In the genomic region with DNA sequence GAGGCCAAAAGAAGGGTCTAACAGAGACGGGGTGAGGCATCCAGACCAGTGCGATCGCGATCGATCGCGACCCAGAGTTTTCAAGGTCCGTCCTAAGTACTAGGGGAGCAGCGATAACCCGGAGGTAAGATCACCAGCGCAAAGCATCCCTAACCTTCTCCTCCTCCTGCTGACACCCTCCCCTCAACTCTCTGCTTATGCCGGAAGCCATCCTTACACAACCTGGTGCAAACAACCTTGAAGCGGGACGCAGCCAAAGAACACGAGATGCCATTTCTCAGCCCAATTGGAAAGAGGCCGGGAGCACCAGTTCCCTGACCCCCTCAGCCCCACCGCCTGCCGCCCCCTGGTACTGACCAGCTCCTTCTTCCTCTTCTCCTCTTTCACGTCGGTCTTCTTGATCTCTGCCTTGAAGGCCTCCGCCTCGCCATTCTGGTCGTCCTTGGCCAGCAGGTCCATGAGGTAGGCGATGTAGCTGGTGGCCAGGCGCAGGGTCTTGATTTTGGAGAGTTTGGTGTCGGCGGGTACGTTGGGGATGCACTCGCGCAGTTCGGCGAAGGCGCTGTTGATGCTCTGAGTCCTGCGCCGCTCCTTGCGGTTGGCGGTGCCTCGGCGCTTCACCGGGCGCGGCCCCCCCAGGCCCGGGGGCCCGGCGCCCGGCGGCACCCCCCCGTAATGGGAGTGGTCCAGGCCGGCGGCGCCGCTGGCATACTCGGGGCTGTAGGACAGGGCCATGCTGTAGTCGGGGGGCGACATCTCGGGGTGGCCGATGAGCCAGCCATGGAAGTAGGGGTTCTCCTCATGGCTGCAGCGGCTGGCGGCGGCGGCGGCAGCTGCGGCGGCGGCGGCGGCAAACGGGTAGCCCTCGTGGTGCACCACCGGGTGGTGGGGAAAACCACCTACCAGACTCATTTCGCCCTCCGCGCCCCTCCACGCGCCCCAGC, we compare ENCODE assay signal across 9 cellular contexts. TPM values are rescaled to one million over a fixed set of nuclear protein-coding genes. Genes with fewer than 3 reads are reported as not detected.
DNase-seq lines count a peak whose midpoint lies in the region; ATAC-seq and TF ChIP-seq lines count a peak whose summit lies in the region.
"Had no signal": no experiment of that assay in that cellular context is flagged by ENCODE, and none has a peak within 500 bp of the region (broad histone marks: within the 10 kb centered on the region; RNA-seq: fewer than 3 reads in every experiment).

No MANE protein-coding gene starts in this region.

- H3K36me3 ChIP-seq in iPS-20b (ENCODE audit: insufficient read depth, low read depth, low read length) (no peaks in the 10 kb centered on the region), tibial nerve (no peaks in the 10 kb centered on the region)

- H3K4me1 ChIP-seq in iPS-20b (ENCODE audit: insufficient read depth, low read length) = peaks cover 12% of the 10 kb centered on the region; the same call in 1 of the 2 replicates
- peaks cover 0 to 60% (median 10%) of the 10 kb centered on the region in 4 donors for H3K4me1 ChIP-seq in tibial nerve

- H3K4me1 Mint-ChIP-seq in activated naive CD4-positive, alpha-beta T cell treated with anti-CD3 and anti-CD28 coated beads for 36 hours (ENCODE audit: low read depth) = peaks cover 18% of the 10 kb centered on the region
- no peaks in the 10 kb centered on the region for H3K4me1 Mint-ChIP-seq in activated T-helper 17 cell treated with anti-CD3 and anti-CD28 coated beads, Interleukin-2, amount 50 U/mL, for 72 hours

- ATAC-seq in activated T-helper 17 cell treated with anti-CD3 and anti-CD28 coated beads, Interleukin-2, amount 50 U/mL, for 72 hours (replicated peaks) = no peak

- no peak for DNase-seq in activated naive CD4-positive, alpha-beta T cell treated with anti-CD3 and anti-CD28 coated beads for 36 hours
- no peak for DNase-seq in activated naive CD4-positive, alpha-beta T cell treated with Interleukin-2 at 50 U/mL for 16 hours
- DNase-seq in tibial nerve (ENCODE audit: low spot score in 2 of 2) (no peak), HK-2 (ENCODE audit: unreplicated experiment) (no peak), pons (ENCODE audit: low spot score) (no peak), middle frontal gyrus (ENCODE audit: extremely low spot score, low spot score) (no peak)
- DNase-seq: DND-41 had no signal

- intact Hi-C loops in activated naive CD4-positive, alpha-beta T cell treated with anti-CD3 and anti-CD28 coated beads for 36 hours (cut with micrococcal nuclease) = loop anchor here (1.0 to 5.0 kb wide), 2 partner anchors 8 to 689 kb away; no protein-coding TSS in a partner anchor

- H3K36me3 Mint-ChIP-seq in activated naive CD4-positive, alpha-beta T cell treated with anti-CD3 and anti-CD28 coated beads for 36 hours (ENCODE audit: low read depth) = peaks cover 7% of the 10 kb centered on the region
- peaks cover 18% of the 10 kb centered on the region for H3K36me3 Mint-ChIP-seq in activated T-helper 17 cell treated with anti-CD3 and anti-CD28 coated beads, Interleukin-2, amount 50 U/mL, for 72 hours (ENCODE audit: low read depth)

- no peak overlapping the region for H3K9ac ChIP-seq in iPS-20b (ENCODE audit: low read depth, low read length)

- no peak for TF ChIP-seq POLR2A in tibial nerve (IDR thresholded peaks at IDR 0.05)

- peak overlapping the region; percentile 13 for H3K4me3 Mint-ChIP-seq in activated naive CD4-positive, alpha-beta T cell treated with anti-CD3 and anti-CD28 coated beads for 36 hours
- H3K4me3 Mint-ChIP-seq in activated T-helper 17 cell treated with anti-CD3 and anti-CD28 coated beads, Interleukin-2, amount 50 U/mL, for 72 hours = peak overlapping the region; percentile 15

- peak overlapping the region; percentile 45; the same call in 1 of the 2 replicates for H3K4me3 ChIP-seq in iPS-20b (ENCODE audit: low read length)
- H3K4me3 ChIP-seq in tibial nerve = peak overlapping the region; percentile 12 to 59 (median 24)

- H3K27me3 ChIP-seq in iPS-20b (ENCODE audit: insufficient read depth, low read length) (peaks cover 98% of the 10 kb centered on the region), tibial nerve (peaks cover 2 to 97% of the 10 kb centered on the region in 2 donors)

- peaks cover 82% of the 10 kb centered on the region for H3K27me3 Mint-ChIP-seq in activated naive CD4-positive, alpha-beta T cell treated with anti-CD3 and anti-CD28 coated beads for 36 hours (ENCODE audit: low read depth)
- peaks cover 73% of the 10 kb centered on the region for H3K27me3 Mint-ChIP-seq in activated T-helper 17 cell treated with anti-CD3 and anti-CD28 coated beads, Interleukin-2, amount 50 U/mL, for 72 hours

- peaks cover 5% of the 10 kb centered on the region for H3K9me3 Mint-ChIP-seq in activated naive CD4-positive, alpha-beta T cell treated with anti-CD3 and anti-CD28 coated beads for 36 hours
- H3K9me3 Mint-ChIP-seq in activated T-helper 17 cell treated with anti-CD3 and anti-CD28 coated beads, Interleukin-2, amount 50 U/mL, for 72 hours = no peaks in the 10 kb centered on the region

- H3K27ac ChIP-seq in iPS-20b (ENCODE audit: low read length) (no peak overlapping the region), tibial nerve (peak overlapping the region in 1 of 4 donors; percentile 16)

- CTCF ChIA-PET in activated naive CD4-positive, alpha-beta T cell treated with anti-CD3 and anti-CD28 coated beads for 36 hours (lab: Charles Lee) = no interaction called here

- no peak overlapping the region for H3K27ac Mint-ChIP-seq in activated naive CD4-positive, alpha-beta T cell treated with anti-CD3 and anti-CD28 coated beads for 36 hours
- H3K27ac Mint-ChIP-seq in activated T-helper 17 cell treated with anti-CD3 and anti-CD28 coated beads, Interleukin-2, amount 50 U/mL, for 72 hours = no peak overlapping the region

- peak in 1 of 2 donors; percentile 7 for TF ChIP-seq EP300 in tibial nerve (IDR thresholded peaks at IDR 0.05)

- WGBS in tibial nerve, 2 donors = 14% methylated on average over 47 to 54 of the region's 75 CpGs

- TF ChIP-seq CTCF in tibial nerve (IDR thresholded peaks at IDR 0.05) = no peak

- H3K9me3 ChIP-seq in iPS-20b (ENCODE audit: insufficient read depth, low read depth, low read length) (peaks cover 25% of the 10 kb centered on the region; the same call in 1 of the 2 replicates), tibial nerve (peaks cover 0 to 14% (median 0%) of the 10 kb centered on the region in 4 donors)

RNA-seq across cellular contexts. Expression of gene HAND2, which starts 1.4 kb away (rescaled TPM):
- total RNA-seq in activated naive CD4-positive, alpha-beta T cell treated with anti-CD3 and anti-CD28 coated beads for 36 hours = not detected
- total RNA-seq in activated T-helper 17 cell treated with anti-CD3 and anti-CD28 coated beads, Interleukin-2, amount 50 U/mL, for 72 hours = not detected
- total RNA-seq in tibial nerve = 1 to 10 TPM; 1.9 to 5.1 (median 3.6) TPM
